In the genomic region with DNA sequence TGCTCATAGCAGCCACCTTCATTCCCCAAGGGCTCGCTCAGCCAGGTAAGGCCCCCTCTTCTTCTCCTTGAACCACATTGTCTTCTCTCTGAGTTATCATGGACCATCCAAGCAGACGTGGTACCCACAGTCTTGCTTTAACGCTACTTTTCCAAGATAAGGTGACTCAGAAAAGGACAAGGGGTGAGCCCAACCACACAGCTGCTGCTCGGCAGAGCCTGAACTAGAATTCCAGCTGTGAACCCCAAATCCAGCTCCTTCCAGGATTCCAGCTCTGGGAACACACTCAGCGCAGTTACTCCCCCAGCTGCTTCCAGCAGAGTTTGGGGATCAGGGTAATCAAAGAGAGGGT, we compare ENCODE assay signal across 9 cellular contexts. TPM values are rescaled to one million over a fixed set of nuclear protein-coding genes. Genes with fewer than 3 reads are reported as not detected.
DNase-seq lines count a peak whose midpoint lies in the region; ATAC-seq, FAIRE-seq and TF ChIP-seq lines count a peak whose summit lies in the region.
"Had no signal": no experiment of that assay in that cellular context is flagged by ENCODE, and none has a peak within 500 bp of the region (broad histone marks: within the 10 kb centered on the region; RNA-seq: fewer than 3 reads in every experiment).

No MANE protein-coding gene starts in this region.

- intact Hi-C loops in Panc1 (cut with micrococcal nuclease; ENCODE audit: unreplicated experiment): no loop called here

- H3K27me3 ChIP-seq in Panc1 (ENCODE audit: control insufficient read depth, insufficient read depth, low read length) (no peaks in the 10 kb centered on the region), endocrine pancreas (ENCODE audit: control insufficient read depth, insufficient read depth, low read length) (peaks cover 6% of the 10 kb centered on the region), muscle layer of colon (ENCODE audit: control insufficient read depth in 1 of 2, insufficient read depth in 2 of 2, low read length in 2 of 2) (no peaks in the 10 kb centered on the region)

- TF ChIP-seq CTCF in Panc1 (IDR thresholded peaks at IDR 0.05) (no peak), type B pancreatic cell (conservative IDR thresholded peaks at IDR 0.05) (no peak), GM20000 (IDR thresholded peaks at IDR 0.05; ENCODE audit: extremely low read depth, missing control alignments) (no peak)

- no peaks in the 10 kb centered on the region for H3K9me3 Mint-ChIP-seq in type B pancreatic cell

- POLR2A ChIA-PET in Panc1 (lab: Charles Lee): no interaction called here

- H3K27me3 Mint-ChIP-seq in type B pancreatic cell: peaks cover 19% of the 10 kb centered on the region

- H3K9me3 ChIP-seq in Panc1 (ENCODE audit: control insufficient read depth, insufficient read depth, low read depth, low read length) (no peaks in the 10 kb centered on the region), endocrine pancreas (ENCODE audit: control insufficient read depth, low read length) (no peaks in the 10 kb centered on the region), muscle layer of colon (ENCODE audit: low read length) (no peaks in the 10 kb centered on the region)

- FAIRE-seq in urothelium cell line (lab: Jason Lieb, UNC): no peak
- FAIRE-seq: TTC549 had no signal

- no peak; the same call in 1 of the 2 replicates for ATAC-seq in Panc1

- BruUV-seq in Panc1 (replicated peaks; lab: Mats Ljungman, UMichigan): no TSS peak

- H3K4me1 ChIP-seq in Panc1 (ENCODE audit: control insufficient read depth, insufficient read depth, low read length) (peaks cover 66% of the 10 kb centered on the region), endocrine pancreas (ENCODE audit: control insufficient read depth, insufficient read depth, low read length) (no peaks in the 10 kb centered on the region), muscle layer of colon (ENCODE audit: insufficient read depth, low read length) (peaks cover 55% of the 10 kb centered on the region)

- H3K9ac ChIP-seq in endocrine pancreas (ENCODE audit: control insufficient read depth, insufficient read depth, low read length) (no peak overlapping the region), muscle layer of colon (ENCODE audit: low read length) (peak overlapping the region; percentile 51)

- peaks cover 30% of the 10 kb centered on the region for H3K4me1 Mint-ChIP-seq in type B pancreatic cell (ENCODE audit: unreplicated experiment)

- H3K36me3 ChIP-seq in Panc1 (ENCODE audit: control insufficient read depth, insufficient read depth, low read length) (no peaks in the 10 kb centered on the region), endocrine pancreas (ENCODE audit: control insufficient read depth, insufficient read depth, low read length) (no peaks in the 10 kb centered on the region), muscle layer of colon (ENCODE audit: insufficient read depth, low read length) (no peaks in the 10 kb centered on the region)

- H3K27ac ChIP-seq in Panc1 (ENCODE audit: low read length) (peak overlapping the region; percentile 98), muscle layer of colon (ENCODE audit: low read depth, low read length) (peak overlapping the region; percentile 68)

- peak overlapping the region; percentile 82 for H3K4me3 Mint-ChIP-seq in type B pancreatic cell

- H3K4me3 ChIP-seq in Panc1 (ENCODE audit: low read depth in 2 of 2, low read length in 2 of 2): peak overlapping the region; percentile 62 to 81
- H3K4me3 ChIP-seq in endocrine pancreas (ENCODE audit: control insufficient read depth, insufficient read depth, low read length): peak overlapping the region; percentile 49
- peak overlapping the region; percentile 33 to 63 for H3K4me3 ChIP-seq in muscle layer of colon (ENCODE audit: low read depth in 1 of 2, low read length in 2 of 2)

- CTCF ChIA-PET in Panc1 (lab: Charles Lee): interaction anchor here (0.7 to 2.0 kb wide), 3 partner anchors 51 to 106 kb away, joined by 3 to 21 read pairs (median 4); no protein-coding TSS in a partner anchor

- H3K36me3 Mint-ChIP-seq in type B pancreatic cell: no peaks in the 10 kb centered on the region

- H3K27ac Mint-ChIP-seq in type B pancreatic cell: peak overlapping the region; percentile 66

- in situ Hi-C loops in Panc1 (cut with HindIII; ENCODE audit: low pct_unique_long_range_greater_than_20kb, low sequenced_read_pairs): no loop called here

- DNase-seq in Panc1 (ENCODE audit: low read depth, low spot score) (no peak), type B pancreatic cell (ENCODE audit: extremely low spot score, unreplicated experiment) (no peak), GM20000 (ENCODE audit: low spot score) (no peak), urothelium cell line (ENCODE audit: low spot score) (no peak)
- no peak for DNase-seq in activated CD4-positive, alpha-beta T cell treated with anti-CD3 and anti-CD28 coated beads, Interleukin-2, amount 50 U/mL, for 4 hours
- DNase-seq in stimulated activated CD4-positive, alpha-beta T cell treated with anti-CD3 and anti-CD28 coated beads, Interleukin-4, amount 100 ng/mL, for 1 hour: no peak

RNA-seq across cellular contexts. Expression of a gene that starts 0.3 kb away (rescaled TPM):
- total RNA-seq in Panc1 (2021; ENCODE audit: unreplicated experiment) (513 TPM), type B pancreatic cell (ENCODE audit: low replicate concordance) (3.4 and 20.0 TPM in 2 replicates)
- polyA plus RNA-seq in Panc1 (2012; ENCODE audit: insufficient read length): 230 TPM

RNA-seq across cellular contexts. Expression of a gene that starts 14.7 kb away (rescaled TPM):
- 0.31 TPM for total RNA-seq in Panc1 (2021; ENCODE audit: unreplicated experiment)
- polyA plus RNA-seq in Panc1 (2012; ENCODE audit: insufficient read length): not detected
- total RNA-seq in type B pancreatic cell (ENCODE audit: low replicate concordance): not detected in 2 replicates

RNA-seq across cellular contexts. Expression of a gene that starts 30.2 kb away (rescaled TPM):
- not detected for total RNA-seq in Panc1 (2021; ENCODE audit: unreplicated experiment)
- polyA plus RNA-seq in Panc1 (2012; ENCODE audit: insufficient read length): not detected
- total RNA-seq in type B pancreatic cell (ENCODE audit: low replicate concordance): not detected in 2 replicates

Comparison
In these comparisons a context has a peak if more than half of its experiments do, and no peak if none do; other contexts are left out.
1. RNA of a gene that starts 0.3 kb away (total RNA-seq): 513 TPM in Panc1 (single experiment); 3.4 to 20.0 TPM in type B pancreatic cell; every median in the first group is over 10 times any median in the second.
2. Peak in every context shown above with its lines, with median percentiles within 50 percentile points of each other: H3K4me3 ChIP-seq.